Comparison of ENCODE assay signal across 12 cellular contexts in the genomic region with DNA sequence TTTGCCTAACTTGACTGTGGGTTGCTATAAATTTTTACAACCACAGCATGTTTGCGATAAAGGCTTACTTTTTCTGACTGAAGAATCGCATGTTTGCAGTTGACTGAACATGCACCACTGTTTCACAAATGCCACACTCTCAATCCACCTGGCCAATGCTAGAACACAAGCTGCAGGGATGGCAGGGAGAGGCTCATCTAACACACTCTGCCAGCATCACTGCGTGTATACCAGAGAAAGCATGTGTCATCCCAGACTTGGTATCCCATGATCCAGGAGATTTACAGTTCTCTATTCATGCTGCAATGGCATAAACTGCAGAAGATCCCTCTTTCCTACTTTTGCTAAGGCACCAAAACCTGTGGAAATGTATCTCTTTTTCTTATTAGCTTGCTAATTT.
"Had no signal": no experiment of that assay in that cellular context is flagged by ENCODE, and none has a peak within 500 bp of the region (broad histone marks: within the 10 kb centered on the region; RNA-seq: fewer than 3 reads in every experiment).

No MANE protein-coding gene starts in this region.

- H3K27ac Mint-ChIP-seq: activated T-helper 2 cell treated with anti-CD3 and anti-CD28 coated beads, Interferon-gamma antibody, Interleukin-2, Interleukin-4, amounts not matched to agents 10 μg/mL and 5 μg/mL and 100 μg/mL, durations not matched to agents 14 hours and 24 hours and 36 hours had no signal

- DNase-seq: activated CD4-positive, alpha-beta T cell treated with anti-CD3 and anti-CD28 coated beads for 1 hour; activated CD8-positive, alpha-beta memory T cell treated with anti-CD3 and anti-CD28 coated beads for 24 hours; erythroblast; hippocampal formation; left ventricle myocardium superior; mesendoderm; SJCRH30; upper lobe of left lung had no signal

- H3K9me3 Mint-ChIP-seq: activated T-helper 2 cell treated with anti-CD3 and anti-CD28 coated beads, Interferon-gamma antibody, Interleukin-2, Interleukin-4, amounts not matched to agents 10 μg/mL and 5 μg/mL and 100 μg/mL, durations not matched to agents 14 hours and 24 hours and 36 hours had no signal

- H3K9me3 ChIP-seq: ascending aorta, right atrium auricular region, SJCRH30, suprapubic skin, upper lobe of left lung had no signal

- H3K27ac ChIP-seq: ascending aorta, SJCRH30, suprapubic skin, upper lobe of left lung had no signal
